In the genomic region with DNA sequence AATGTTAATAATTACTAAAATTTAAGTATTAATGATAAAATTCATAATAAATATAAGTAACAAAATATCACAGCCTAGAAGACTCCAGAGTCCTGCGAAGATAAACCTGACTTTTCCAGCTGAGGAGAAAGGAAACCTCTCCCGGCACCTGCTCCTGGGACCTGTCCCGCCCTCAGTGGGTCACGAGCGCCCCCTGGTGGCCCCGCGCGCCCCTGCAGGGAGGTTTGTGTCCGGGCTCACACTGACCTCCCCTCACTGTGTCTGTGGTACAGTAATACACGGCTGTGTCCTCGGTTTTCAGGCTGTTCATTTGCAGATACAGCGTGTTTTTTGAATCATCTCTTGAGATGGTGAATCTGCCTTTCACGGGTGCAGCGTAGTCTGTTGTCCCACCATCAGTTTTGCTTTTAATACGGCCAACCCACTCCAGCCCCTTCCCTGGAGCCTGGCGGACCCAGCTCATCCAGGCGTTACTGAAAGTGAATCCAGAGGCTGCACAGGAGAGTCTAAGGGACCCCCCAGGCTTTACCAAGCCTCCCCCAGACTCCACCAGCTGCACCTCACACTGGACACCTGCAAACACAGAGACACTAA, we compare ENCODE assay signal across 8 cellular contexts.
DNase-seq lines count a peak whose midpoint lies in the region; ATAC-seq and TF ChIP-seq lines count a peak whose summit lies in the region.
"Not testable (repeated sequence)": the region's sequence is repeated elsewhere in the genome, so short reads cannot be mapped to it uniquely, and the experiment has no call there.

No MANE protein-coding gene starts in this region.

- H3K27ac ChIP-seq in Karpas-422 (ENCODE audit: low read length): not testable (repeated sequence)

- not testable (repeated sequence) for H3K4me1 Mint-ChIP-seq in brain

- H3K36me3 ChIP-seq in Karpas-422 (ENCODE audit: insufficient read depth, low read length): not testable (repeated sequence)

- not testable (repeated sequence) for H4K20me1 ChIP-seq in Karpas-422 (ENCODE audit: insufficient read depth, low read depth, low read length)

- TF ChIP-seq CTCF in brain (conservative IDR thresholded peaks at IDR 0.05): peak; percentile 28 to 42

- H2AFZ ChIP-seq in Karpas-422 (ENCODE audit: low read length): not testable (repeated sequence)

- not testable (repeated sequence) for ATAC-seq in left ventricle myocardium superior

- H3K4me2 ChIP-seq in Karpas-422 (ENCODE audit: low read depth, low read length, poor library complexity, severe bottlenecking): not testable (repeated sequence)

- not testable (repeated sequence) for H3K4me1 ChIP-seq in Karpas-422 (ENCODE audit: low read length)

- H3K36me3 Mint-ChIP-seq in brain: not testable (repeated sequence)

- H3K27me3 ChIP-seq in Karpas-422 (ENCODE audit: low read length): not testable (repeated sequence)

- intact Hi-C loops in left ventricle myocardium superior (cut with micrococcal nuclease); posterior cingulate gyrus (cut with DNase I): not testable (repeated sequence)

- not testable (repeated sequence) for H3K4me3 Mint-ChIP-seq in brain

- H3K9me2 ChIP-seq in Karpas-422 (replicated peaks; ENCODE audit: insufficient read depth, low read length): not testable (repeated sequence)

- H3K9me3 ChIP-seq in Karpas-422 (ENCODE audit: low read length): not testable (repeated sequence)

- not testable (repeated sequence) for H3K4me3 ChIP-seq in Karpas-422 (ENCODE audit: low read length)

- DNase-seq in COLO668 (lab: John Stamatoyannopoulos, UW; ENCODE audit: unreplicated experiment): peak; percentile 77
- peak; percentile 70 for DNase-seq in Karpas-422
- DNase-seq in OCI-M1 (lab: John Stamatoyannopoulos, UW): peak; percentile 76
- DNase-seq in activated CD4-positive, alpha-beta T cell treated with anti-CD3 and anti-CD28 coated beads, Interleukin-2, amount 50 U/mL, for 48 hours: peak; percentile 90 to 91
- peak; percentile 84 for DNase-seq in left ventricle myocardium superior
- DNase-seq in posterior cingulate gyrus: peak; percentile 22 to 93 (median 74)
- peak; percentile 66 for DNase-seq in stimulated activated naive CD4-positive, alpha-beta T cell treated with Interleukin-2 at 50 U/mL for 16 hours (lab: John Stamatoyannopoulos, UW)

- H3K9ac ChIP-seq in Karpas-422 (ENCODE audit: low read length): not testable (repeated sequence)

- not testable (repeated sequence) for H3K27ac Mint-ChIP-seq in brain

- H3K9me3 Mint-ChIP-seq in brain: peaks cover 4 to 50% (median 12%) of the 10 kb centered on the region in 5 experiments

- H3K27me3 Mint-ChIP-seq in brain: not testable (repeated sequence)

- H3K79me2 ChIP-seq in Karpas-422 (ENCODE audit: low read length): not testable (repeated sequence)
